In the genomic region with DNA sequence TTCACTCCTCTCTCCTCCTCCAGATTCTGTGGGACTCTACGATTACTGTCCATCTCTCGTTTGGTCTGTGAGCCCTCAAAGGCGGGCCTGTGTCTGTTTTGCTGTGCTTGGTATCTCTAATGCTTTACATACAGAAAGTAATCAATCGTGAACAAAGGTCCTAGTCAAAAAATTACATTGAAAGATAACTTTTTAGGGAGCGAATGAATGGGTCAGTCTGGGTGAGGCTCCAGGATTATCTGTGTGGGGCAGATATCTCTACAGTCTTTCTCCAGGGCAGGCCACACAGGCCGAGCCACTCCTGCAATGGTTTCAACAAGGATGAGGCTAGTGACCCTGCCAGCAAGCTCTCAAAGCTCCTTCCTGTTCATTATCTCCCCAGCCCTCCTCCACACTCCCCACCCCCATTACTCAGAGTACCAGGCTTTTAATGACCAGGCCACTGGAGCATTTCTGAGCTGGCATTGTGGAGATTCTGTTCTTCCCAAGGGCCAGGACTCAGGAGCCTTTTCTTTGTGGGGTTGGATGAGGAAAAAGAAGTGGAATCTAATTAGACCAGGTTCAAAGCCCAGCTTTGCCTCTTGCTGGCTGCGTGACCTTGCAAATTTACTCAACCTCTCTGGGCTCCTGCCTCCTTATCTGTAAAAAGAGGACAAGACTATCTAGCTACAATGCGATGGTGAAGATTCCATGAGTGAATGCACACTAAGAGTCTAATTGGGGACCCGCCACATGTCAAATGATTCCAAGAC, we compare ENCODE assay signal across 1 cellular context.
TF ChIP-seq lines count a peak whose summit lies in the region.

No MANE protein-coding gene starts in this region.

TF ChIP-seq in GM23338, 12 proteins besides CTCF, POLR2A, EP300 and RAD21 (continued from another document):
- TF ChIP-seq, protein P1, sequence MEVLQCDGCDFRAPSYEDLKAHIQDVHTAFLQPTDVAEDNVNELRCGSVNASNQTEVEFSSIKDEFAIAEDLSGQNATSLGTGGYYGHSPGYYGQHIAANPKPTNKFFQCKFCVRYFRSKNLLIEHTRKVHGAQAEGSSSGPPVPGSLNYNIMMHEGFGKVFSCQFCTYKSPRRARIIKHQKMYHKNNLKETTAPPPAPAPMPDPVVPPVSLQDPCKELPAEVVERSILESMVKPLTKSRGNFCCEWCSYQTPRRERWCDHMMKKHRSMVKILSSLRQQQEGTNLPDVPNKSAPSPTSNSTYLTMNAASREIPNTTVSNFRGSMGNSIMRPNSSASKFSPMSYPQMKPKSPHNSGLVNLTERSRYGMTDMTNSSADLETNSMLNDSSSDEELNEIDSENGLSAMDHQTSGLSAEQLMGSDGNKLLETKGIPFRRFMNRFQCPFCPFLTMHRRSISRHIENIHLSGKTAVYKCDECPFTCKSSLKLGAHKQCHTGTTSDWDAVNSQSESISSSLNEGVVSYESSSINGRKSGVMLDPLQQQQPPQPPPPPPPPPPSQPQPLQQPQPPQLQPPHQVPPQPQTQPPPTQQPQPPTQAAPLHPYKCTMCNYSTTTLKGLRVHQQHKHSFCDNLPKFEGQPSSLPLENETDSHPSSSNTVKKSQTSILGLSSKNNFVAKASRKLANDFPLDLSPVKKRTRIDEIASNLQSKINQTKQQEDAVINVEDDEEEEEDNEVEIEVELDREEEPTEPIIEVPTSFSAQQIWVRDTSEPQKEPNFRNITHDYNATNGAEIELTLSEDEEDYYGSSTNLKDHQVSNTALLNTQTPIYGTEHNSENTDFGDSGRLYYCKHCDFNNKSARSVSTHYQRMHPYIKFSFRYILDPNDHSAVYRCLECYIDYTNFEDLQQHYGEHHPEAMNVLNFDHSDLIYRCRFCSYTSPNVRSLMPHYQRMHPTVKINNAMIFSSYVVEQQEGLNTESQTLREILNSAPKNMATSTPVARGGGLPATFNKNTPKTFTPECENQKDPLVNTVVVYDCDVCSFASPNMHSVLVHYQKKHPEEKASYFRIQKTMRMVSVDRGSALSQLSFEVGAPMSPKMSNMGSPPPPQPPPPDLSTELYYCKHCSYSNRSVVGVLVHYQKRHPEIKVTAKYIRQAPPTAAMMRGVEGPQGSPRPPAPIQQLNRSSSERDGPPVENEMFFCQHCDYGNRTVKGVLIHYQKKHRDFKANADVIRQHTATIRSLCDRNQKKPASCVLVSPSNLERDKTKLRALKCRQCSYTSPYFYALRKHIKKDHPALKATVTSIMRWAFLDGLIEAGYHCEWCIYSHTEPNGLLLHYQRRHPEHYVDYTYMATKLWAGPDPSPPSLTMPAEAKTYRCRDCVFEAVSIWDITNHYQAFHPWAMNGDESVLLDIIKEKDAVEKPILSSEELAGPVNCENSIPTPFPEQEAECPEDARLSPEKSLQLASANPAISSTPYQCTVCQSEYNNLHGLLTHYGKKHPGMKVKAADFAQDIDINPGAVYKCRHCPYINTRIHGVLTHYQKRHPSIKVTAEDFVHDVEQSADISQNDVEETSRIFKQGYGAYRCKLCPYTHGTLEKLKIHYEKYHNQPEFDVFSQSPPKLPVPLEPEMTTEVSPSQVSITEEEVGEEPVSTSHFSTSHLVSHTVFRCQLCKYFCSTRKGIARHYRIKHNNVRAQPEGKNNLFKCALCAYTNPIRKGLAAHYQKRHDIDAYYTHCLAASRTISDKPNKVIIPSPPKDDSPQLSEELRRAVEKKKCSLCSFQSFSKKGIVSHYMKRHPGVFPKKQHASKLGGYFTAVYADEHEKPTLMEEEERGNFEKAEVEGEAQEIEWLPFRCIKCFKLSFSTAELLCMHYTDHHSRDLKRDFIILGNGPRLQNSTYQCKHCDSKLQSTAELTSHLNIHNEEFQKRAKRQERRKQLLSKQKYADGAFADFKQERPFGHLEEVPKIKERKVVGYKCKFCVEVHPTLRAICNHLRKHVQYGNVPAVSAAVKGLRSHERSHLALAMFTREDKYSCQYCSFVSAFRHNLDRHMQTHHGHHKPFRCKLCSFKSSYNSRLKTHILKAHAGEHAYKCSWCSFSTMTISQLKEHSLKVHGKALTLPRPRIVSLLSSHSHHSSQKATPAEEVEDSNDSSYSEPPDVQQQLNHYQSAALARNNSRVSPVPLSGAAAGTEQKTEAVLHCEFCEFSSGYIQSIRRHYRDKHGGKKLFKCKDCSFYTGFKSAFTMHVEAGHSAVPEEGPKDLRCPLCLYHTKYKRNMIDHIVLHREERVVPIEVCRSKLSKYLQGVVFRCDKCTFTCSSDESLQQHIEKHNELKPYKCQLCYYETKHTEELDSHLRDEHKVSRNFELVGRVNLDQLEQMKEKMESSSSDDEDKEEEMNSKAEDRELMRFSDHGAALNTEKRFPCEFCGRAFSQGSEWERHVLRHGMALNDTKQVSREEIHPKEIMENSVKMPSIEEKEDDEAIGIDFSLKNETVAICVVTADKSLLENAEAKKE (CRISPR knock-in tag; IDR thresholded peaks at IDR 0.05), result no peak
- TF ChIP-seq CREB1 (CRISPR knock-in tag; IDR thresholded peaks at IDR 0.05; ENCODE audit: low read depth) (no peak), REST (IDR thresholded peaks at IDR 0.05; ENCODE audit: unreplicated experiment) (no peak), JUNB (IDR thresholded peaks at IDR 0.05; ENCODE audit: unreplicated experiment) (no peak), ZNF114 (CRISPR knock-in tag; IDR thresholded peaks at IDR 0.05) (no peak), POLR2AphosphoS5 (IDR thresholded peaks at IDR 0.05; ENCODE audit: low read depth) (no peak), ZNF331 (CRISPR knock-in tag; IDR thresholded peaks at IDR 0.05; ENCODE audit: low read depth) (no peak)
